19 cellular contexts compared by ENCODE assay signal in genomic region chr7:70706698-70707097, GRCh38.
DNase-seq lines count a peak whose midpoint lies in the region; ATAC-seq, FAIRE-seq and TF ChIP-seq lines count a peak whose summit lies in the region.
"Had no signal": no experiment of that assay in that cellular context is flagged by ENCODE, and none has a peak within 500 bp of the region (broad histone marks: within the 10 kb centered on the region; RNA-seq: fewer than 3 reads in every experiment).

No MANE protein-coding gene starts in this region.

- peak; percentile 64 for FAIRE-seq in GM12892 (lab: Jason Lieb, UNC)
- peak; percentile 47 for FAIRE-seq in astrocyte (lab: Jason Lieb, UNC)
- FAIRE-seq: A549, GM18507 had no signal

- no peak for ATAC-seq in central memory CD8-positive, alpha-beta T cell (replicated peaks; ENCODE audit: extremely low read depth, poor library complexity, severe bottlenecking)
- ATAC-seq in GM19324 (IDR thresholded peaks at IDR 0.05; ENCODE audit: low FRiP score, unreplicated experiment), result no peak
- ATAC-seq: A549 had no signal

- peaks cover 22% of the 10 kb centered on the region for H3K36me3 Mint-ChIP-seq in astrocyte (ENCODE audit: low read depth, unreplicated experiment)
- peaks cover 10% of the 10 kb centered on the region for H3K36me3 Mint-ChIP-seq in central memory CD8-positive, alpha-beta T cell (ENCODE audit: insufficient read depth)

- H3K9me3 ChIP-seq in astrocyte (ENCODE audit: insufficient read depth, low read depth, low read length) (no peaks in the 10 kb centered on the region), neural cell (ENCODE audit: low read length) (no peaks in the 10 kb centered on the region)
- H3K9me3 ChIP-seq: A549 had no signal

- peaks cover 43% of the 10 kb centered on the region for H3K4me1 Mint-ChIP-seq in astrocyte (ENCODE audit: low read depth, unreplicated experiment)
- peaks cover 66% of the 10 kb centered on the region for H3K4me1 Mint-ChIP-seq in central memory CD8-positive, alpha-beta T cell

- no peaks in the 10 kb centered on the region for H3K9me2 ChIP-seq in neural cell (ENCODE audit: insufficient read depth, low read length)

- no peak for TF ChIP-seq POLR2A in GM12892 (IDR thresholded peaks at IDR 0.05; ENCODE audit: low read depth, low read length)

- H3K36me3 ChIP-seq in astrocyte (ENCODE audit: insufficient read depth, low read length), result peaks cover 7% of the 10 kb centered on the region
- H3K36me3 ChIP-seq in neural cell (ENCODE audit: insufficient read depth, low read length), result no peaks in the 10 kb centered on the region

- H3K4me3 ChIP-seq in astrocyte (ENCODE audit: insufficient read depth, low read depth, low read length) (no peak overlapping the region), neural cell (ENCODE audit: low read length) (peak overlapping the region; percentile 87)
- H3K4me3 ChIP-seq: A549 had no signal

- H3K4me1 ChIP-seq in astrocyte (ENCODE audit: insufficient read depth, low read length), result peaks cover 18% of the 10 kb centered on the region

- no peak for DNase-seq in GM12892 (ENCODE audit: insufficient read length)
- no peak for DNase-seq in astrocyte (ENCODE audit: low read depth)
- DNase-seq in central memory CD8-positive, alpha-beta T cell (ENCODE audit: low spot score in 2 of 2), result no peak
- no peak for DNase-seq in NCI-H1436 (lab: John Stamatoyannopoulos, UW)
- DNase-seq in NCI-H2171 treated with DMSO at 0.1 percent for 48 hours (lab: John Stamatoyannopoulos, UW), result no peak
- DNase-seq: 8988T; C1 segment of cervical spinal cord; Calu3; CD4-positive, alpha-beta memory T cell; COR-L47; DMS53; DMS79 treated with DMSO at 0.1 percent for 48 hours; GF-D8; GOT3; HCEC 1CT had no signal

- H3K4me2 ChIP-seq in astrocyte (ENCODE audit: low read length) (no peak overlapping the region), neural cell (ENCODE audit: low read length) (no peak overlapping the region)
- H3K4me2 ChIP-seq: A549 had no signal

- H3K27ac ChIP-seq in astrocyte (ENCODE audit: low read depth, low read length) (no peak overlapping the region), neural cell (ENCODE audit: low read length) (no peak overlapping the region)
- H3K27ac ChIP-seq: A549 had no signal

- H3K4me3 Mint-ChIP-seq in astrocyte (ENCODE audit: unreplicated experiment), result no peak overlapping the region
- H3K4me3 Mint-ChIP-seq in central memory CD8-positive, alpha-beta T cell, result no peak overlapping the region
- H3K4me3 Mint-ChIP-seq: CD4-positive, alpha-beta memory T cell had no signal

- H4K20me1 ChIP-seq in astrocyte (ENCODE audit: insufficient read depth, low read length) (peaks cover 95% of the 10 kb centered on the region), neural cell (ENCODE audit: insufficient read depth) (peaks cover 95% of the 10 kb centered on the region)

- no peak for TF ChIP-seq RAD21 in neural cell (conservative IDR thresholded peaks at IDR 0.05)

- TF ChIP-seq CTCF in astrocyte (IDR thresholded peaks at IDR 0.05; ENCODE audit: insufficient read depth, low read depth, low read length) (no peak), neural cell (IDR thresholded peaks at IDR 0.05; ENCODE audit: poor library complexity, severe bottlenecking) (no peak)

- H3K9ac ChIP-seq in astrocyte (ENCODE audit: low read length) (no peak overlapping the region), neural cell (ENCODE audit: low read length) (no peak overlapping the region)

- peaks cover 14% of the 10 kb centered on the region for H3F3A ChIP-seq in neural cell (ENCODE audit: insufficient read depth, low read length, poor library complexity, severe bottlenecking)

- H3K9me3 Mint-ChIP-seq in astrocyte (ENCODE audit: unreplicated experiment), result peaks cover 3% of the 10 kb centered on the region
- H3K9me3 Mint-ChIP-seq in central memory CD8-positive, alpha-beta T cell, result no peaks in the 10 kb centered on the region
- H3K9me3 Mint-ChIP-seq: CD4-positive, alpha-beta memory T cell had no signal

- peaks cover 94% of the 10 kb centered on the region for H3K79me2 ChIP-seq in astrocyte (ENCODE audit: insufficient read depth, low read length)
- H3K79me2 ChIP-seq in neural cell (replicated peaks; ENCODE audit: insufficient read depth, low read length), result peaks cover 97% of the 10 kb centered on the region

- H3K27me3 Mint-ChIP-seq in astrocyte (ENCODE audit: low read depth, unreplicated experiment), result no peaks in the 10 kb centered on the region
- H3K27me3 Mint-ChIP-seq in central memory CD8-positive, alpha-beta T cell, result no peaks in the 10 kb centered on the region
- H3K27me3 Mint-ChIP-seq: CD4-positive, alpha-beta memory T cell had no signal

- no peaks in the 10 kb centered on the region for H3K27me3 ChIP-seq in astrocyte (ENCODE audit: insufficient read depth, low read length)
- no peaks in the 10 kb centered on the region for H3K27me3 ChIP-seq in neural cell (ENCODE audit: insufficient read depth, low read depth, low read length)

- H2AFZ ChIP-seq in astrocyte (ENCODE audit: low read depth, low read length) (no peak overlapping the region), neural cell (ENCODE audit: low read depth, low read length) (no peak overlapping the region)

- no peak overlapping the region for H3K27ac Mint-ChIP-seq in astrocyte (ENCODE audit: unreplicated experiment)
- H3K27ac Mint-ChIP-seq in central memory CD8-positive, alpha-beta T cell (ENCODE audit: low read depth), result peak overlapping the region; percentile 51

- no peak for TF ChIP-seq EP300 in neural cell (conservative IDR thresholded peaks at IDR 0.05; ENCODE audit: poor library complexity, severe bottlenecking)

TF ChIP-seq in neural cell, 6 proteins besides CTCF, POLR2A, EP300 and RAD21:
- no peak for TF ChIP-seq POLR2AphosphoS5 (IDR thresholded peaks at IDR 0.05)
- TF ChIP-seq REST (IDR thresholded peaks at IDR 0.05; ENCODE audit: borderline replicate concordance), result no peak
- no peak for TF ChIP-seq TAF1 (IDR thresholded peaks at IDR 0.05; ENCODE audit: low read depth)
- TF ChIP-seq EZH2 (IDR thresholded peaks at IDR 0.05; ENCODE audit: borderline replicate concordance, insufficient read depth, low read length, poor library complexity, severe bottlenecking), result no peak
- no peak for TF ChIP-seq SMC3 (conservative IDR thresholded peaks at IDR 0.05; ENCODE audit: poor library complexity)
- TF ChIP-seq MXI1 (conservative IDR thresholded peaks at IDR 0.05; ENCODE audit: poor library complexity, severe bottlenecking), result no peak
TF ChIP-seq in neural cell: peak in this region for 0.
